In the genomic region with DNA sequence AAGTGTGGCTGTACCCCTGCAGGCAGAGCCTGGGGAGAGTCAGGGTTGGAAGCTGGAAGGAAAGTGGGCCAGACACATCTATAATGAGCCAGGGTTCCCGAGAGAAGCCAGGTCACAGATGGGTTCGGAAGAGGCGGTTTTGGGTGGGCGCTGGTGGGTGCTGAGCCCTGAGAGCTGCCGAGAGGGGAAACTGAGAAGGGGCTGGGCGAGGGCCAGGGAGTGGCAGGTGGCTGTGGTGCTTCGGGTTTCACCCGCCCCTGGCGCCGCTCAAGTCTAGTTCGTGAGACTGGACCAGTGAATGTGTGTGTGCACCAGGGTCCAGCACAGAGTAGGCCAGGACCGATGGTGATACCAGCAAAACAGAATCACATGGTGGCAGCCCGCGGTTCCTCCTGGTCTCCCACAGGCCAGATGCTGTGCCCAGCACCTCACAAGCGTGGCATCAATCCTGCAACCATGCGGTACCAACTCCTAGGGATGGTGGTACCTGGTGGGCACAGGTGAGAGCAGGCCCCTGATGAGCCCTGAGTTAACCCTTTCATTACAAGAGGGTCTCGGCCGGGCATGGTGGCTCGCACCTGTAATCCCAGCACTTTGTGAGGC, we compare ENCODE assay signal across 32 cellular contexts. TPM values are rescaled to one million over a fixed set of nuclear protein-coding genes. Genes with fewer than 3 reads are reported as not detected.
"Had no signal": no experiment of that assay in that cellular context is flagged by ENCODE, and none has a peak within 500 bp of the region (broad histone marks: within the 10 kb centered on the region; RNA-seq: fewer than 3 reads in every experiment).

No MANE protein-coding gene starts in this region.

- H3K79me2 ChIP-seq: parathyroid adenoma had no signal

- H3K27ac Mint-ChIP-seq: dendritic cell treated with granulocyte-macrophage colony-stimulating factor and Interleukin-4, amounts not matched to agents 40 ng/mL and 50 ng/mL, for 4 days; memory B cell; nephron; progenitor cell of endocrine pancreas; stimulated activated effector memory CD8-positive, alpha-beta T cell treated with anti-CD3 and anti-CD28 coated beads, Interleukin-12 subunit alpha, Interleukin-12 subunit beta, amount 100 ng/mL, for 72 hours; type B pancreatic cell had no signal

- ATAC-seq: heart right ventricle; left lobe of liver; sciatic nerve; stimulated activated effector memory CD8-positive, alpha-beta T cell treated with anti-CD3 and anti-CD28 coated beads, Interleukin-12 subunit alpha, Interleukin-12 subunit beta, amount 100 ng/mL, for 72 hours had no signal

- H3K27ac ChIP-seq: esophagus muscularis mucosa, heart right ventricle, parathyroid adenoma, right atrium auricular region, stomach, thyroid gland had no signal

- H3K4me3 Mint-ChIP-seq: dendritic cell treated with granulocyte-macrophage colony-stimulating factor and Interleukin-4, amounts not matched to agents 40 ng/mL and 50 ng/mL, for 4 days; memory B cell; stimulated activated effector memory CD8-positive, alpha-beta T cell treated with anti-CD3 and anti-CD28 coated beads, Interleukin-12 subunit alpha, Interleukin-12 subunit beta, amount 100 ng/mL, for 72 hours; type B pancreatic cell had no signal

- H2AFZ ChIP-seq: parathyroid adenoma had no signal

- H3K9me3 Mint-ChIP-seq: dendritic cell treated with granulocyte-macrophage colony-stimulating factor and Interleukin-4, amounts not matched to agents 40 ng/mL and 50 ng/mL, for 4 days; memory B cell; nephron; stimulated activated effector memory CD8-positive, alpha-beta T cell treated with anti-CD3 and anti-CD28 coated beads, Interleukin-12 subunit alpha, Interleukin-12 subunit beta, amount 100 ng/mL, for 72 hours; type B pancreatic cell had no signal

- H3K9ac ChIP-seq: parathyroid adenoma had no signal

- H3K36me3 Mint-ChIP-seq: stimulated activated effector memory CD8-positive, alpha-beta T cell treated with anti-CD3 and anti-CD28 coated beads, Interleukin-12 subunit alpha, Interleukin-12 subunit beta, amount 100 ng/mL, for 72 hours; type B pancreatic cell had no signal

- H3K4me1 ChIP-seq: parathyroid adenoma had no signal

- DNase-seq: caudate nucleus; cerebellar nuclear complex; effector memory CD4-positive, alpha-beta T cell; foreskin melanocyte; glutamatergic neuron; heart right ventricle; hippocampal formation; kidney; occipital lobe; stimulated activated CD4-positive, alpha-beta T cell treated with anti-CD3 and anti-CD28 coated beads, Interleukin-2, amount 100 ng/mL, for 24 hours; stimulated activated CD4-positive, alpha-beta T cell treated with anti-CD3 and anti-CD28 coated beads, Interleukin-4, amount 100 ng/mL, for 24 hours; stimulated activated naive CD4-positive, alpha-beta T cell treated with Interleukin-2 at 50 U/mL for 16 hours; stomach; thyroid gland had no signal

- H3K36me3 ChIP-seq: esophagus muscularis mucosa, heart right ventricle, right atrium auricular region, stomach, thyroid gland had no signal

- H3K9me3 ChIP-seq: esophagus muscularis mucosa, heart right ventricle, right atrium auricular region, stomach, thyroid gland had no signal

- H3K4me3 ChIP-seq: esophagus muscularis mucosa, heart right ventricle, lung, right atrium auricular region, stomach, thyroid gland had no signal

RNA-seq across cellular contexts. Expression of gene LRRC4B, which starts 1.8 kb away (rescaled TPM):
- total RNA-seq: endothelial cell of umbilical vein, mononuclear cell had no signal

RNA-seq across cellular contexts. Expression of gene ASPDH, which starts 56.3 kb away (rescaled TPM):
- total RNA-seq: endothelial cell of umbilical vein, epithelial cell of proximal tubule, fibroblast of lung, heart right ventricle, kidney, lung, mononuclear cell, progenitor cell of endocrine pancreas, right atrium auricular region, sciatic nerve, stomach, subcutaneous adipose tissue, thyroid gland, urinary bladder had no signal
- polyA plus RNA-seq: endothelial cell of umbilical vein, fibroblast of lung, heart right ventricle, lung, stomach, urinary bladder had no signal
